Comparison of ENCODE assay signal across 29 cellular contexts in the genomic region with DNA sequence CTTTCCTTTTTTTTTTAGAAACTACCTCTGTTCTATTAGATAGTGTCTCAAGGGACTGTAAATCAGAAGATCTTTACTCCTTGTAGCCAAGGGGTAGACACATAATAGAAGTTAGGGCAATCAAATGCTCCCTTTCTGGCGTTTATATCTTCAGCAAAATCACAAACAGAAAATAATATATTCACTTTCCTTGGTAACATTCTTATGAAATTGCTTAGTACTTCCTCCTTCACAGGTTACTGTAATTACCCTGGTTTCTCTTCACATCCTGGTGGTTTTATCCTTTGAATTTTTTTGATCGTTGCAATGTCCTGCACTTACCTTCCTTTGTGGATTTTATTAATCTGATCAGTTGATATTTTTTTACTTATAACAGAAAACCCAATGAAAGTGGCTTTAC.
"Had no signal": no experiment of that assay in that cellular context is flagged by ENCODE, and none has a peak within 500 bp of the region (broad histone marks: within the 10 kb centered on the region; RNA-seq: fewer than 3 reads in every experiment).

No MANE protein-coding gene starts in this region.

- H3K4me3 ChIP-seq: adrenal gland, breast epithelium, MG63, PC-9 had no signal

- ATAC-seq: activated CD8-positive, alpha-beta T cell treated with anti-CD3 and anti-CD28 coated beads, Interleukin-2, amount 10 ng/mL, durations not matched to agents 7 days and 5 days; WTC11 had no signal

- H3K4me1 ChIP-seq: adrenal gland, breast epithelium had no signal

- DNase-seq: activated CD4-positive, alpha-beta T cell treated with anti-CD3 and anti-CD28 coated beads for 48 hours; activated CD4-positive, alpha-beta T cell treated with anti-CD3 and anti-CD28 coated beads, Interleukin-2, amount 50 U/mL, for 4 hours; activated CD4-positive, CD25-positive, alpha-beta regulatory T cell treated with anti-CD3 and anti-CD28 coated beads, Interleukin-2, amount 50 U/mL, for 72 hours; activated CD8-positive, alpha-beta memory T cell treated with anti-CD3 and anti-CD28 coated beads, Interleukin-2, amount 50 U/mL, for 48 hours; activated CD8-positive, alpha-beta T cell treated with anti-CD3 and anti-CD28 coated beads, Interleukin-2, amount 10 ng/mL, durations not matched to agents 7 days and 5 days; activated naive CD4-positive, alpha-beta T cell treated with anti-CD3 and anti-CD28 coated beads, Interleukin-2, amount 50 U/mL, for 16 hours; activated naive CD8-positive, alpha-beta T cell treated with anti-CD3 and anti-CD28 coated beads, Interleukin-2, amount 10 ng/mL, durations not matched to agents 7 days and 5 days; activated T-cell treated with anti-CD3 and anti-CD28 coated beads, Interleukin-2, amount 50 U/mL, for 1 hour; adrenal gland; anterior cingulate cortex; caudate nucleus; MG63; MV-4-11; NCI-H1092 treated with DMSO at 0.1 percent for 48 hours; NCI-H1417 treated with DMSO at 0.1 percent for 48 hours; NCI-H1694; NCI-H2029; NCI-H2107; NCI-H2171 treated with DMSO at 0.1 percent for 48 hours; NCI-H345; NCI-H510A; NCI-H526 treated with DMSO at 0.1 percent for 48 hours; NCI-H82; NK-92 treated with Interleukin-12 subunit alpha and Interleukin-12 subunit beta, amount 100 ng/mL, for 24 hours; PC-9; SHP77 treated with DMSO at 0.1 percent for 48 hours; T-helper 1 cell had no signal

- H3K27me3 ChIP-seq: adrenal gland, breast epithelium, MG63 had no signal

- H3K36me3 ChIP-seq: adrenal gland, breast epithelium, MG63 had no signal

- H3K27ac ChIP-seq: adrenal gland, breast epithelium, PC-9 had no signal

- H3K9me3 ChIP-seq: adrenal gland, breast epithelium, MG63 had no signal
